ENCODE assay signal across 9 cellular contexts in genomic region chr1:1359668-1360468, GRCh38. TPM values are rescaled to one million over a fixed set of nuclear protein-coding genes. Genes with fewer than 3 reads are reported as not detected.
DNase-seq lines count a peak whose midpoint lies in the region; TF ChIP-seq lines count a peak whose summit lies in the region.
"Had no signal": no experiment of that assay in that cellular context is flagged by ENCODE, and none has a peak within 500 bp of the region (broad histone marks: within the 10 kb centered on the region; RNA-seq: fewer than 3 reads in every experiment).

No MANE protein-coding gene starts in this region.

- no peaks in the 10 kb centered on the region for H3K36me3 Mint-ChIP-seq in T-helper 2 cell treated with Interferon-gamma antibody and Interleukin-4, amounts not matched to agents 5 μg/mL and 100 μg/mL, for 36 hours (ENCODE audit: low read depth)

- no peak overlapping the region for H3K9ac ChIP-seq in BLaER1

- peak overlapping the region; percentile 97 for H3K4me2 ChIP-seq in BLaER1

- peaks cover 18% of the 10 kb centered on the region for H3K27me3 Mint-ChIP-seq in T-helper 2 cell treated with Interferon-gamma antibody and Interleukin-4, amounts not matched to agents 5 μg/mL and 100 μg/mL, for 36 hours (ENCODE audit: low read depth)

- TF ChIP-seq POLR2A in prostate gland (IDR thresholded peaks at IDR 0.05), result no peak

- H3K9me3 ChIP-seq in BLaER1 (no peaks in the 10 kb centered on the region), SJSA1 (replicated peaks) (no peaks in the 10 kb centered on the region), prostate gland (no peaks in the 10 kb centered on the region)

- no peaks in the 10 kb centered on the region for H4K20me1 ChIP-seq in BLaER1

- no peak overlapping the region for H3K27ac ChIP-seq in BLaER1
- peak overlapping the region; percentile 90 for H3K27ac ChIP-seq in SJSA1
- peak overlapping the region; percentile 72 to 83 for H3K27ac ChIP-seq in prostate gland

- DNase-seq in SJSA1 (ENCODE audit: low read depth in 1 of 2, low spot score in 2 of 2) (peak in 1 of 2 experiments; percentile 73), foreskin fibroblast (peak; percentile 86 to 95), prostate gland (ENCODE audit: low spot score) (no peak), NK-92 (lab: John Stamatoyannopoulos, UW; ENCODE audit: unreplicated experiment) (no peak), NCI-H524 (lab: John Stamatoyannopoulos, UW) (no peak)
- no peak for DNase-seq in T-helper 2 cell treated with Interferon-gamma antibody and Interleukin-4, amounts not matched to agents 5 μg/mL and 100 μg/mL, for 36 hours (ENCODE audit: low spot score)
- DNase-seq in stimulated activated CD8-positive, alpha-beta memory T cell treated with anti-CD3 and anti-CD28 coated beads, Interleukin-4, amount 100 ng/mL, for 48 hours, result no peak
- DNase-seq: activated T-cell treated with anti-CD3 and anti-CD28 coated beads, Interleukin-2, amount 50 U/mL, for 48 hours had no signal

- H3K4me3 ChIP-seq in BLaER1, result no peak overlapping the region
- no peak overlapping the region for H3K4me3 ChIP-seq in SJSA1
- peak overlapping the region; percentile 41 to 96 for H3K4me3 ChIP-seq in foreskin fibroblast (ENCODE audit: low read depth in 1 of 2, low read length in 2 of 2)
- H3K4me3 ChIP-seq in prostate gland, result no peak overlapping the region

- intact Hi-C loops in prostate gland (cut with DNase I), result no loop called here

- 45% methylated on average over 28 of the region's 28 CpGs for WGBS in prostate gland

- H3K27me3 ChIP-seq in BLaER1, result peaks cover 7% of the 10 kb centered on the region
- no peaks in the 10 kb centered on the region for H3K27me3 ChIP-seq in SJSA1 (replicated peaks)
- H3K27me3 ChIP-seq in prostate gland (replicated peaks; ENCODE audit: insufficient read depth), result no peaks in the 10 kb centered on the region

- H3K27ac Mint-ChIP-seq in T-helper 2 cell treated with Interferon-gamma antibody and Interleukin-4, amounts not matched to agents 5 μg/mL and 100 μg/mL, for 36 hours, result no peak overlapping the region

- peaks cover 34% of the 10 kb centered on the region for H3K4me1 ChIP-seq in BLaER1
- peaks cover 53% of the 10 kb centered on the region for H3K4me1 ChIP-seq in SJSA1 (replicated peaks)
- no peaks in the 10 kb centered on the region for H3K4me1 ChIP-seq in prostate gland (replicated peaks)

- H3K36me3 ChIP-seq in BLaER1 (no peaks in the 10 kb centered on the region), SJSA1 (peaks cover 5% of the 10 kb centered on the region), prostate gland (no peaks in the 10 kb centered on the region)

- TF ChIP-seq CTCF in foreskin fibroblast (IDR thresholded peaks at IDR 0.05; ENCODE audit: low read depth, low read length), result no peak
- no peak for TF ChIP-seq CTCF in prostate gland (IDR thresholded peaks at IDR 0.05)

- no peaks in the 10 kb centered on the region for H3K9me3 Mint-ChIP-seq in T-helper 2 cell treated with Interferon-gamma antibody and Interleukin-4, amounts not matched to agents 5 μg/mL and 100 μg/mL, for 36 hours

- H3K4me1 Mint-ChIP-seq in T-helper 2 cell treated with Interferon-gamma antibody and Interleukin-4, amounts not matched to agents 5 μg/mL and 100 μg/mL, for 36 hours (ENCODE audit: low read depth), result peaks cover 13% of the 10 kb centered on the region

- no peak overlapping the region for H3K4me3 Mint-ChIP-seq in T-helper 2 cell treated with Interferon-gamma antibody and Interleukin-4, amounts not matched to agents 5 μg/mL and 100 μg/mL, for 36 hours

RNA-seq across cellular contexts. Expression of gene MXRA8, which starts 1.5 kb away (rescaled TPM):
- 192 and 224 TPM in 2 replicates for total RNA-seq in SJSA1 (2014; rRNA removed; shearing (Covaris generic))
- 100 to 1,000 TPM in 1 of 2 donors, 10 to 100 TPM in 1; 39.0 to 152 TPM for total RNA-seq in prostate gland

RNA-seq across cellular contexts. Expression of gene DVL1, which starts 10.7 kb away (rescaled TPM):
- 85.2 and 95.9 TPM in 2 replicates for total RNA-seq in SJSA1 (2014; rRNA removed; shearing (Covaris generic))
- total RNA-seq in prostate gland, result 100 to 1,000 TPM in 1 of 2 donors, 10 to 100 TPM in 1; 70.5 to 165 TPM

RNA-seq across cellular contexts. Expression of gene AURKAIP1, which starts 15.1 kb away (rescaled TPM):
- total RNA-seq in SJSA1 (2014; rRNA removed; shearing (Covaris generic)), result 180 and 360 TPM in 2 replicates
- 100 to 1,000 TPM; 152 to 161 TPM for total RNA-seq in prostate gland

RNA-seq across cellular contexts. Expression of gene TAS1R3, which starts 28.8 kb away (rescaled TPM):
- 0.03 and 0.16 TPM in 2 replicates for total RNA-seq in SJSA1 (2014; rRNA removed; shearing (Covaris generic))
- under 1 TPM in 1 of 2 donors, not detected in 1; 0.80 TPM for total RNA-seq in prostate gland

RNA-seq across cellular contexts. Expression of gene CPTP, which starts 35.3 kb away (rescaled TPM):
- total RNA-seq in SJSA1 (2014; rRNA removed; shearing (Covaris generic)), result 29.4 and 39.2 TPM in 2 replicates
- total RNA-seq in prostate gland, result 10 to 100 TPM; 35.8 to 54.0 TPM

Comparison
In these comparisons a context has a peak if more than half of its experiments do, and no peak if none do; other contexts are left out.
1. H3K4me3 ChIP-seq: peak in foreskin fibroblast (2 of 2); none in BLaER1 (single experiment), SJSA1 (single experiment) and prostate gland (0 of 2).
2. DNase-seq: peak in foreskin fibroblast (2 of 2); none in prostate gland (single experiment), T-helper 2 cell treated with Interferon-gamma antibody and Interleukin-4, amounts not matched to agents 5 μg/mL and 100 μg/mL, for 36 hours (single experiment), NK-92 (single experiment), NCI-H524 (0 of 2) and stimulated activated CD8-positive, alpha-beta memory T cell treated with anti-CD3 and anti-CD28 coated beads, Interleukin-4, amount 100 ng/mL, for 48 hours (single experiment).